In genomic region chr1:46486432-46487015, GRCh38 we compare ENCODE assay signal across 19 cellular contexts. TPM values are rescaled to one million over a fixed set of nuclear protein-coding genes. Genes with fewer than 3 reads are reported as not detected.
DNase-seq lines count a peak whose midpoint lies in the region; FAIRE-seq and TF ChIP-seq lines count a peak whose summit lies in the region.
"Had no signal": no experiment of that assay in that cellular context is flagged by ENCODE, and none has a peak within 500 bp of the region (broad histone marks: within the 10 kb centered on the region; RNA-seq: fewer than 3 reads in every experiment).

No MANE protein-coding gene starts in this region.

- H3K36me3 ChIP-seq in astrocyte (ENCODE audit: insufficient read depth, low read length) (no peaks in the 10 kb centered on the region), iPS-15b (ENCODE audit: control insufficient read depth, insufficient read depth, low read length) (no peaks in the 10 kb centered on the region), MM.1S (replicated peaks; ENCODE audit: insufficient read depth, low read length) (no peaks in the 10 kb centered on the region)
- H3K36me3 ChIP-seq: BE2C had no signal

- H3K27me3 Mint-ChIP-seq in astrocyte (ENCODE audit: low read depth, unreplicated experiment): peaks cover 84% of the 10 kb centered on the region
- H3K27me3 Mint-ChIP-seq in activated CD4-positive, alpha-beta T cell treated with anti-CD3 and anti-CD28 coated beads, Interleukin-2, amount 10 ng/mL, durations not matched to agents 7 days and 5 days: peaks cover 85% of the 10 kb centered on the region

- H4K20me1 ChIP-seq in astrocyte (ENCODE audit: insufficient read depth, low read length) (peaks cover 16% of the 10 kb centered on the region), MM.1S (ENCODE audit: insufficient read depth, low read length) (no peaks in the 10 kb centered on the region)

- H3K27me3 ChIP-seq in astrocyte (ENCODE audit: insufficient read depth, low read length) (peaks cover 88% of the 10 kb centered on the region), iPS-15b (ENCODE audit: control insufficient read depth, insufficient read depth, low read length) (peaks cover 95% of the 10 kb centered on the region), MM.1S (replicated peaks; ENCODE audit: insufficient read depth, low read length) (peaks cover 85% of the 10 kb centered on the region)

- no peak for TF ChIP-seq CTCF in astrocyte (IDR thresholded peaks at IDR 0.05; ENCODE audit: insufficient read depth, low read depth, low read length)
- no peak for TF ChIP-seq CTCF in MM.1S (IDR thresholded peaks at IDR 0.05; ENCODE audit: low read length)

- peak overlapping the region; percentile 11 for H3K4me3 Mint-ChIP-seq in astrocyte (ENCODE audit: unreplicated experiment)
- no peak overlapping the region for H3K4me3 Mint-ChIP-seq in activated CD4-positive, alpha-beta T cell treated with anti-CD3 and anti-CD28 coated beads, Interleukin-2, amount 10 ng/mL, durations not matched to agents 7 days and 5 days

- POLR2A ChIA-PET in activated CD4-positive, alpha-beta T cell treated with anti-CD3 and anti-CD28 coated beads, Interleukin-2, amount 10 ng/mL, durations not matched to agents 7 days and 5 days (lab: Charles Lee): no interaction called here

- no peaks in the 10 kb centered on the region for H3F3A ChIP-seq in MM.1S (ENCODE audit: insufficient read depth, low read length)

- H3K79me2 ChIP-seq in astrocyte (ENCODE audit: insufficient read depth, low read length) (no peaks in the 10 kb centered on the region), MM.1S (ENCODE audit: low read length) (no peaks in the 10 kb centered on the region)

- no peak for FAIRE-seq in astrocyte (lab: Jason Lieb, UNC)
- FAIRE-seq: A549, D721Med, G401.6, GM12891, H54 had no signal

- no peak overlapping the region for H3K27ac ChIP-seq in astrocyte (ENCODE audit: low read depth, low read length)
- H3K27ac ChIP-seq in MM.1S (ENCODE audit: low read length): no peak overlapping the region
- H3K27ac ChIP-seq: A549, C4-2B, HL-60 had no signal

- no peaks in the 10 kb centered on the region for H3K9me2 ChIP-seq in MM.1S (replicated peaks; ENCODE audit: insufficient read depth, low read length)

- H3K9me3 ChIP-seq in astrocyte (ENCODE audit: insufficient read depth, low read depth, low read length) (no peaks in the 10 kb centered on the region), iPS-15b (ENCODE audit: control insufficient read depth, insufficient read depth, low read length) (no peaks in the 10 kb centered on the region), MM.1S (replicated peaks; ENCODE audit: insufficient read depth, low read length) (no peaks in the 10 kb centered on the region)
- H3K9me3 ChIP-seq: A549, BE2C had no signal

- CTCF ChIA-PET in activated CD4-positive, alpha-beta T cell treated with anti-CD3 and anti-CD28 coated beads, Interleukin-2, amount 10 ng/mL, durations not matched to agents 7 days and 5 days (lab: Charles Lee): interaction anchor here (0.6 to 2.5 kb wide), 3 partner anchors 27 to 42 kb away, joined by 3 to 8 read pairs (median 3); no protein-coding TSS in a partner anchor

- H3K4me1 Mint-ChIP-seq in astrocyte (ENCODE audit: low read depth, unreplicated experiment): peaks cover 9% of the 10 kb centered on the region
- peaks cover 17% of the 10 kb centered on the region for H3K4me1 Mint-ChIP-seq in activated CD4-positive, alpha-beta T cell treated with anti-CD3 and anti-CD28 coated beads, Interleukin-2, amount 10 ng/mL, durations not matched to agents 7 days and 5 days

- no peaks in the 10 kb centered on the region for H3K36me3 Mint-ChIP-seq in astrocyte (ENCODE audit: low read depth, unreplicated experiment)
- H3K36me3 Mint-ChIP-seq in activated CD4-positive, alpha-beta T cell treated with anti-CD3 and anti-CD28 coated beads, Interleukin-2, amount 10 ng/mL, durations not matched to agents 7 days and 5 days (ENCODE audit: low read depth): peaks cover 3% of the 10 kb centered on the region
- H3K36me3 Mint-ChIP-seq: CD4-positive, alpha-beta memory T cell had no signal

- DNase-seq in astrocyte (ENCODE audit: low read depth) (no peak), posterior vena cava (ENCODE audit: low spot score) (peak; percentile 36), MM.1S (no peak), NCI-H2029 (lab: John Stamatoyannopoulos, UW) (no peak)
- no peak for DNase-seq in activated CD4-positive, alpha-beta T cell treated with anti-CD3 and anti-CD28 coated beads, Interleukin-2, amount 10 ng/mL, durations not matched to agents 7 days and 5 days
- DNase-seq: BE2C; CD4-positive, alpha-beta memory T cell; COR-L47; DMS153; DMS79 treated with DMSO at 0.1 percent for 48 hours; EL had no signal

- no peak overlapping the region for H3K27ac Mint-ChIP-seq in astrocyte (ENCODE audit: unreplicated experiment)
- no peak overlapping the region for H3K27ac Mint-ChIP-seq in activated CD4-positive, alpha-beta T cell treated with anti-CD3 and anti-CD28 coated beads, Interleukin-2, amount 10 ng/mL, durations not matched to agents 7 days and 5 days
- H3K27ac Mint-ChIP-seq: CD4-positive, alpha-beta memory T cell had no signal

- H3K4me3 ChIP-seq in astrocyte (ENCODE audit: insufficient read depth, low read depth, low read length) (no peak overlapping the region), iPS-15b (ENCODE audit: low read depth, low read length) (peak overlapping the region; percentile 37), MM.1S (ENCODE audit: low read length) (no peak overlapping the region)
- H3K4me3 ChIP-seq: A549 had no signal

- H2AFZ ChIP-seq in astrocyte (ENCODE audit: low read depth, low read length) (no peak overlapping the region), MM.1S (ENCODE audit: low read length) (no peak overlapping the region)

- intact Hi-C loops in posterior vena cava (cut with DNase I): no loop called here

- no peak overlapping the region for H3K4me2 ChIP-seq in astrocyte (ENCODE audit: low read length)
- no peak overlapping the region for H3K4me2 ChIP-seq in MM.1S (ENCODE audit: low read depth, low read length)
- H3K4me2 ChIP-seq: A549 had no signal

- H3K4me1 ChIP-seq in astrocyte (ENCODE audit: insufficient read depth, low read length) (peaks cover 5% of the 10 kb centered on the region), iPS-15b (ENCODE audit: control insufficient read depth, insufficient read depth, low read length) (peaks cover 11% of the 10 kb centered on the region), MM.1S (ENCODE audit: low read length) (no peaks in the 10 kb centered on the region)
- H3K4me1 ChIP-seq: BE2C had no signal

- H3K9me3 Mint-ChIP-seq in astrocyte (ENCODE audit: unreplicated experiment): peaks cover 3% of the 10 kb centered on the region
- H3K9me3 Mint-ChIP-seq in activated CD4-positive, alpha-beta T cell treated with anti-CD3 and anti-CD28 coated beads, Interleukin-2, amount 10 ng/mL, durations not matched to agents 7 days and 5 days: no peaks in the 10 kb centered on the region
- H3K9me3 Mint-ChIP-seq: CD4-positive, alpha-beta memory T cell had no signal

- H3K9ac ChIP-seq in astrocyte (ENCODE audit: low read length) (no peak overlapping the region), iPS-15b (ENCODE audit: low read depth, low read length) (no peak overlapping the region), MM.1S (ENCODE audit: low read length) (no peak overlapping the region)

RNA-seq across cellular contexts. Expression of gene DMBX1, which starts 3.1 kb away (rescaled TPM):
- total RNA-seq in astrocyte (0.07 and 0.29 TPM in 2 replicates), posterior vena cava (not detected)
- under 1 TPM in 1 of 2 experiments, not detected in 1; 0.10 TPM for total RNA-seq in activated CD4-positive, alpha-beta T cell treated with anti-CD3 and anti-CD28 coated beads, Interleukin-2, amount 10 ng/mL, durations not matched to agents 7 days and 5 days
- total RNA-seq: CD4-positive, alpha-beta memory T cell had no signal
